In genomic region chr4:155085843-155086530, GRCh38 we compare ENCODE assay signal across 20 cellular contexts.
A peak's percentile ranks its signal among the peaks of the same experiment; 100 is the strongest.
DNase-seq lines count a peak whose midpoint lies in the region; ATAC-seq and TF ChIP-seq lines count a peak whose summit lies in the region.
"Had no signal": no experiment of that assay in that cellular context is flagged by ENCODE, and none has a peak within 500 bp of the region (broad histone marks: within the 10 kb centered on the region; RNA-seq: fewer than 3 reads in every experiment).

No MANE protein-coding gene starts in this region.

- no peak overlapping the region for H3K4me3 ChIP-seq in choroid plexus epithelial cell (ENCODE audit: low read depth, low read length)
- H3K4me3 ChIP-seq: pancreas, right lobe of liver, SJSA1, suprapubic skin, vagina had no signal

- no peak for ATAC-seq in GM18867 (IDR thresholded peaks at IDR 0.05; ENCODE audit: unreplicated experiment)
- no peak for ATAC-seq in HG03342 (IDR thresholded peaks at IDR 0.05; ENCODE audit: unreplicated experiment)
- ATAC-seq in HG02642 (IDR thresholded peaks at IDR 0.05; ENCODE audit: poor library complexity, unreplicated experiment) = no peak
- ATAC-seq: naive thymus-derived CD8-positive, alpha-beta T cell; pancreas; right lobe of liver had no signal

- DNase-seq in ELR (ENCODE audit: low read depth) = peak; percentile 74
- peak; percentile 4 for DNase-seq in RKO (ENCODE audit: low spot score)
- peak; percentile 41 for DNase-seq in choroid plexus epithelial cell (ENCODE audit: low read depth)
- DNase-seq in kidney tubule cell (ENCODE audit: low spot score) = peak; percentile 25
- DNase-seq in DMS53 treated with DMSO at 0.1 percent for 48 hours (lab: John Stamatoyannopoulos, UW; ENCODE audit: unreplicated experiment) = no peak
- DNase-seq: activated CD4-positive, alpha-beta T cell treated with anti-CD3 and anti-CD28 coated beads, Interleukin-2, amount 50 U/mL, for 4 hours; amniotic stem cell; GF-D8; kidney glomerular epithelial cell; naive thymus-derived CD8-positive, alpha-beta T cell; NCI-H1048; NCI-H2029; pancreas; right lobe of liver had no signal

- TF ChIP-seq CTCF in choroid plexus epithelial cell (conservative IDR thresholded peaks at IDR 0.05; ENCODE audit: low read depth, low read length) = no peak
